17 cellular contexts compared by ENCODE assay signal in genomic region chr20:9368893-9369292, GRCh38.
DNase-seq lines count a peak whose midpoint lies in the region; ATAC-seq, FAIRE-seq and TF ChIP-seq lines count a peak whose summit lies in the region.
"Had no signal": no experiment of that assay in that cellular context is flagged by ENCODE, and none has a peak within 500 bp of the region (broad histone marks: within the 10 kb centered on the region; RNA-seq: fewer than 3 reads in every experiment).

No MANE protein-coding gene starts in this region.

- TF ChIP-seq EP300 in A549 (IDR thresholded peaks at IDR 0.05) = no peak
- no peak for TF ChIP-seq EP300 in Ishikawa (IDR thresholded peaks at IDR 0.05; ENCODE audit: borderline replicate concordance)

- no peaks in the 10 kb centered on the region for H3K9me3 ChIP-seq in A549
- no peaks in the 10 kb centered on the region for H3K9me3 ChIP-seq in heart left ventricle
- H3K9me3 ChIP-seq: BLaER1 treated with 17β-estradiol and CSF1 and Interleukin-3, amounts not matched to agents 10 nM and 100 nM had no signal

- TF ChIP-seq POLR2A in A549 (IDR thresholded peaks at IDR 0.05; ENCODE audit: low read length) (no peak), heart left ventricle (IDR thresholded peaks at IDR 0.05) (no peak)

- no peak for ATAC-seq in A549
- ATAC-seq in heart left ventricle = no peak
- ATAC-seq: CD8-positive, alpha-beta T cell; GM23338 had no signal

- DNase-seq in DMS 273 (lab: John Stamatoyannopoulos, UW; ENCODE audit: unreplicated experiment) (peak; percentile 11), DMS 273 treated with DMSO at 0.1 percent for 48 hours (lab: John Stamatoyannopoulos, UW) (no peak), A549 (ENCODE audit: low read depth in 1 of 2, low spot score in 1 of 2) (no peak), NCI-H2171 treated with DMSO at 0.1 percent for 48 hours (lab: John Stamatoyannopoulos, UW) (peak; percentile 79), RCC 7860 (ENCODE audit: low spot score) (no peak), heart left ventricle (no peak)
- DNase-seq in activated CD8-positive, alpha-beta memory T cell treated with anti-CD3 and anti-CD28 coated beads, Interleukin-2, amount 50 U/mL, for 4 hours = no peak
- DNase-seq: Calu3; CD8-positive, alpha-beta T cell; HCEC 1CT had no signal

- H3K36me3 ChIP-seq in heart left ventricle = peaks cover 0 to 60% (median 7%) of the 10 kb centered on the region in 9 donors
- H3K36me3 ChIP-seq: BLaER1 treated with 17β-estradiol and CSF1 and Interleukin-3, amounts not matched to agents 10 nM and 100 nM had no signal

- no peak for TF ChIP-seq RAD21 in A549 (conservative IDR thresholded peaks at IDR 0.05 in 1 of 2, IDR thresholded peaks at IDR 0.05 in 1 of 2)
- TF ChIP-seq RAD21 in Ishikawa (IDR thresholded peaks at IDR 0.05; ENCODE audit: low read depth) = no peak

- POLR2A ChIA-PET in A549 (lab: Yijun Ruan, JAX) = no interaction called here

- no peak overlapping the region for H3K27ac ChIP-seq in A549
- H3K27ac ChIP-seq in heart left ventricle = no peak overlapping the region
- H3K27ac ChIP-seq: 22Rv1; BLaER1 treated with 17β-estradiol and CSF1 and Interleukin-3, amounts not matched to agents 10 nM and 100 nM had no signal

- intact Hi-C loops in heart left ventricle (cut with DNase I) = loop anchor here in 1 of 10 donors (5.0 kb wide), 1 partner anchor 517 kb away; no protein-coding TSS in a partner anchor

- CTCF ChIA-PET in A549 (lab: Yijun Ruan, JAX) = interaction anchor here (1.0 to 4.5 kb wide), 6 partner anchors 9 to 609 kb away, joined by 5 to 25 read pairs (median 12); no protein-coding TSS in a partner anchor

- peak; percentile 23 for FAIRE-seq in A549 (lab: Jason Lieb, UNC)
- FAIRE-seq in RCC 7860 (lab: Jason Lieb, UNC) = no peak
- FAIRE-seq: G401.6, H54, HTR-8/SVneo had no signal

- H3K4me2 ChIP-seq in A549 = no peak overlapping the region
- H3K4me2 ChIP-seq: BLaER1 treated with 17β-estradiol and CSF1 and Interleukin-3, amounts not matched to agents 10 nM and 100 nM; GM23338 had no signal

- 89% methylated on average over 4 of the region's 4 CpGs for WGBS in A549 (ENCODE audit: missing lambda C conversion rate)
- 62 to 74% (median 69%) methylated on average over 4 of the region's 4 CpGs for WGBS in heart left ventricle, 4 donors

- H3K27me3 ChIP-seq in heart left ventricle = no peaks in the 10 kb centered on the region
- H3K27me3 ChIP-seq: BLaER1 treated with 17β-estradiol and CSF1 and Interleukin-3, amounts not matched to agents 10 nM and 100 nM had no signal

- H3K4me3 ChIP-seq in A549 (no peak overlapping the region), heart left ventricle (no peak overlapping the region)
- H3K4me3 ChIP-seq: BLaER1 treated with 17β-estradiol and CSF1 and Interleukin-3, amounts not matched to agents 10 nM and 100 nM; GM23338 had no signal

- TF ChIP-seq CTCF in A549 (IDR thresholded peaks at IDR 0.05) = no peak
- TF ChIP-seq CTCF in heart left ventricle (IDR thresholded peaks at IDR 0.05) = no peak

- H3K4me1 ChIP-seq in A549 (peaks cover 9% of the 10 kb centered on the region; the same call in 2 of the 3 replicates), heart left ventricle (peaks cover 0 to 23% (median under 1%) of the 10 kb centered on the region in 12 donors)

TF ChIP-seq in A549, 52 proteins besides CTCF, POLR2A, EP300 and RAD21:
- no peak for TF ChIP-seq NPAS2 (CRISPR knock-in tag; IDR thresholded peaks at IDR 0.05; ENCODE audit: borderline replicate concordance)
- no peak for TF ChIP-seq GATA3 (IDR thresholded peaks at IDR 0.05; ENCODE audit: borderline replicate concordance)
- no peak for TF ChIP-seq KDM5A (IDR thresholded peaks at IDR 0.05)
- no peak for TF ChIP-seq CEBPB (IDR thresholded peaks at IDR 0.05)
- TF ChIP-seq ZNF302 (CRISPR knock-in tag; IDR thresholded peaks at IDR 0.05) = no peak
- no peak for TF ChIP-seq RCOR1 (IDR thresholded peaks at IDR 0.05; ENCODE audit: low read depth, low read length)
- TF ChIP-seq CBX2 (IDR thresholded peaks at IDR 0.05; ENCODE audit: borderline replicate concordance, low read depth) = no peak
- no peak for TF ChIP-seq NFE2L2 (conservative IDR thresholded peaks at IDR 0.05; ENCODE audit: low read length)
- TF ChIP-seq HDAC2 (IDR thresholded peaks at IDR 0.05) = no peak
- no peak for TF ChIP-seq CHD4 (IDR thresholded peaks at IDR 0.05; ENCODE audit: borderline replicate concordance)
- no peak for TF ChIP-seq HES2 (IDR thresholded peaks at IDR 0.05)
- no peak for TF ChIP-seq HOXA7 (CRISPR knock-in tag; IDR thresholded peaks at IDR 0.05)
- no peak for TF ChIP-seq FOSB (CRISPR knock-in tag; IDR thresholded peaks at IDR 0.05)

TF ChIP-seq in Ishikawa, 13 proteins besides CTCF, POLR2A, EP300 and RAD21:
- TF ChIP-seq, protein P1, sequence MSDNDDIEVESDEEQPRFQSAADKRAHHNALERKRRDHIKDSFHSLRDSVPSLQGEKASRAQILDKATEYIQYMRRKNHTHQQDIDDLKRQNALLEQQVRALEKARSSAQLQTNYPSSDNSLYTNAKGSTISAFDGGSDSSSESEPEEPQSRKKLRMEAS (IDR thresholded peaks at IDR 0.05) = no peak
- peak; percentile 69 for TF ChIP-seq NFIC (IDR thresholded peaks at IDR 0.05)

Comparison
In these comparisons a context has a peak if more than half of its experiments do, and no peak if none do; other contexts are left out.
1. DNase-seq: peak in DMS 273 (single experiment) and NCI-H2171 treated with DMSO at 0.1 percent for 48 hours (single experiment); none in DMS 273 treated with DMSO at 0.1 percent for 48 hours (single experiment), A549 (0 of 2), RCC 7860 (single experiment), heart left ventricle (0 of 5) and activated CD8-positive, alpha-beta memory T cell treated with anti-CD3 and anti-CD28 coated beads, Interleukin-2, amount 50 U/mL, for 4 hours (single experiment).